In the genomic region with DNA sequence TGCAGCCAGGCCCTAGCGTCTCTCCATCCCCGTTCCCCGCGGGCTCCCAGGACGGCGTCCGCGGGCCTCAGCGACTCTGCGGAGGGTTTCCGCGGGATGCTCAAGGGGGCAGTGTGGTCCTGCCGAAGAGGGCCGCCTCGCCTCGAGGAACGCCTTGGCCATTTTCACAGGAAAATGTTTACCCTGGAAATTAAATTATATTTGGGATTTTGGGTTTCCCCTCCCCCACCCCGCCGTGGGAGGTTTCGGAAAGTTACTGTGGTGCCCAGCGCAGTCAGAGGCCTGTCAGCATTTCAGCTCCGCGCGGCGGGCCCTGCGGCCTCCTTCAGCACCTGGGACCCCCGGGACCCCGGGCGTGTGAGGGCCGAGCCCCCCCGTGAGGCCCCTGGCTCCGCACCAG, we compare ENCODE assay signal across 8 cellular contexts.
DNase-seq lines count a peak whose midpoint lies in the region; TF ChIP-seq lines count a peak whose summit lies in the region.

No MANE protein-coding gene starts in this region.

- H3K9ac ChIP-seq in iPS-20b (ENCODE audit: low read depth, low read length) = peak overlapping the region; percentile 52; the same call in 1 of the 2 replicates

- H3K9me3 ChIP-seq in HAP-1 (no peaks in the 10 kb centered on the region), iPS-20b (ENCODE audit: insufficient read depth, low read depth, low read length) (no peaks in the 10 kb centered on the region)

- in situ Hi-C loops in HAP-1 (cut with MboI; ENCODE audit: low sequenced_read_pairs) (no loop called here), astrocyte of the spinal cord (cut with HindIII; ENCODE audit: low sequenced_read_pairs) (no loop called here)

- H3K4me3 ChIP-seq in HAP-1 (no peak overlapping the region), astrocyte of the spinal cord (ENCODE audit: low read depth, low read length) (peak overlapping the region; percentile 10), iPS-20b (ENCODE audit: low read length) (peak overlapping the region; percentile 68)

- peak; percentile 79 for DNase-seq in AG08396 (ENCODE audit: low spot score)
- DNase-seq in HAP-1 (ENCODE audit: low spot score in 2 of 2) = peak; percentile 20 to 56
- peak; percentile 35 for DNase-seq in astrocyte of the spinal cord (ENCODE audit: low read depth, low spot score)
- DNase-seq in stimulated activated CD4-positive, alpha-beta T cell treated with anti-CD3 and anti-CD28 coated beads, Interleukin-4, amount 100 ng/mL, for 48 hours (ENCODE audit: low read depth in 2 of 2) = peak; percentile 4 to 19
- DNase-seq in NCI-H2081 treated with DMSO at 0.1 percent for 48 hours (lab: John Stamatoyannopoulos, UW) = no peak
- no peak for DNase-seq in NCI-H1048 (lab: John Stamatoyannopoulos, UW)
- no peak for DNase-seq in kidney glomerular epithelial cell (lab: John Stamatoyannopoulos, UW)

- H3K4me1 ChIP-seq in HAP-1 = no peaks in the 10 kb centered on the region
- H3K4me1 ChIP-seq in iPS-20b (ENCODE audit: insufficient read depth, low read length) = peaks cover 2% of the 10 kb centered on the region; the same call in 1 of the 2 replicates

- H3K27me3 ChIP-seq in HAP-1 (ENCODE audit: low read depth) (no peaks in the 10 kb centered on the region), iPS-20b (ENCODE audit: insufficient read depth, low read length) (no peaks in the 10 kb centered on the region; the same call in none of the 2 replicates)

- TF ChIP-seq CTCF in astrocyte of the spinal cord (IDR thresholded peaks at IDR 0.05; ENCODE audit: low read depth, low read length) = peak; percentile 74

- H3K36me3 ChIP-seq in HAP-1 (replicated peaks) = no peaks in the 10 kb centered on the region
- no peaks in the 10 kb centered on the region for H3K36me3 ChIP-seq in iPS-20b (ENCODE audit: insufficient read depth, low read depth, low read length)

- H3K27ac ChIP-seq in iPS-20b (ENCODE audit: low read length) = no peak overlapping the region

Comparison
In these comparisons a context has a peak if more than half of its experiments do, and no peak if none do; other contexts are left out.
1. DNase-seq: peak in AG08396 (single experiment), HAP-1 (2 of 2), astrocyte of the spinal cord (single experiment) and stimulated activated CD4-positive, alpha-beta T cell treated with anti-CD3 and anti-CD28 coated beads, Interleukin-4, amount 100 ng/mL, for 48 hours (2 of 2); none in NCI-H2081 treated with DMSO at 0.1 percent for 48 hours (single experiment), NCI-H1048 (single experiment) and kidney glomerular epithelial cell (single experiment).